Comparison of ENCODE assay signal across 21 cellular contexts in genomic region chr7:35420657-35421056, GRCh38.
DNase-seq lines count a peak whose midpoint lies in the region; ATAC-seq and TF ChIP-seq lines count a peak whose summit lies in the region.
"Had no signal": no experiment of that assay in that cellular context is flagged by ENCODE, and none has a peak within 500 bp of the region (broad histone marks: within the 10 kb centered on the region; RNA-seq: fewer than 3 reads in every experiment).

No MANE protein-coding gene starts in this region.

- 10 to 27% (median 12%) methylated on average over 4 of the region's 4 CpGs for WGBS in ovary, 3 donors

- no peaks in the 10 kb centered on the region for H3K36me3 ChIP-seq in Loucy (ENCODE audit: insufficient read depth, low read length)
- no peaks in the 10 kb centered on the region for H3K36me3 ChIP-seq in lower lobe of right lung
- H3K36me3 ChIP-seq in ovary, result no peaks in the 10 kb centered on the region
- H3K36me3 ChIP-seq: transverse colon had no signal

- TF ChIP-seq CTCF in Loucy (conservative IDR thresholded peaks at IDR 0.05; ENCODE audit: low read length), result no peak
- TF ChIP-seq CTCF in cardiac fibroblast (IDR thresholded peaks at IDR 0.05; ENCODE audit: low read depth, low read length), result no peak
- TF ChIP-seq CTCF in lower lobe of right lung (IDR thresholded peaks at IDR 0.05), result no peak
- TF ChIP-seq CTCF in ovary (IDR thresholded peaks at IDR 0.05), result no peak

- H2AFZ ChIP-seq in Loucy (ENCODE audit: low read length), result peak overlapping the region; percentile 40; the same call in 1 of the 2 replicates

- no peaks in the 10 kb centered on the region for H3F3A ChIP-seq in Loucy (ENCODE audit: low read depth)

- H3K27me3 ChIP-seq in Loucy (ENCODE audit: insufficient read depth, low read length, poor library complexity, severe bottlenecking) (no peaks in the 10 kb centered on the region), lower lobe of right lung (ENCODE audit: low read depth) (no peaks in the 10 kb centered on the region), ovary (no peaks in the 10 kb centered on the region)
- H3K27me3 ChIP-seq: transverse colon had no signal

- H3K4me1 ChIP-seq in Loucy (ENCODE audit: insufficient read depth, low read length, poor library complexity, severe bottlenecking) (no peaks in the 10 kb centered on the region), lower lobe of right lung (no peaks in the 10 kb centered on the region), ovary (ENCODE audit: insufficient read depth) (no peaks in the 10 kb centered on the region)
- H3K4me1 ChIP-seq: transverse colon had no signal

- H3K27ac ChIP-seq in lower lobe of right lung (no peak overlapping the region), ovary (no peak overlapping the region)
- H3K27ac ChIP-seq: epithelial cell of prostate, transverse colon had no signal

- intact Hi-C loops in lower lobe of right lung (cut with DNase I) (no loop called here), ovary (cut with DNase I) (no loop called here)

- H3K9me2 ChIP-seq in Loucy (replicated peaks; ENCODE audit: low read depth, low read length), result no peaks in the 10 kb centered on the region

- H3K9me3 ChIP-seq in Loucy (ENCODE audit: insufficient read depth, low read depth, low read length) (no peaks in the 10 kb centered on the region), lower lobe of right lung (no peaks in the 10 kb centered on the region), ovary (no peaks in the 10 kb centered on the region)
- H3K9me3 ChIP-seq: transverse colon had no signal

- no peak overlapping the region for H3K4me2 ChIP-seq in Loucy (ENCODE audit: low read depth, low read length, poor library complexity, severe bottlenecking)

- TF ChIP-seq EP300 in ovary (IDR thresholded peaks at IDR 0.05), result no peak

- no peak for TF ChIP-seq POLR2A in ovary (IDR thresholded peaks at IDR 0.05)

- in situ Hi-C loops in KBM-7 (cut with MboI; ENCODE audit: low pct_unique_long_range_greater_than_20kb, low sequenced_read_pairs), result no loop called here

- H3K79me2 ChIP-seq in Loucy (ENCODE audit: insufficient read depth, low read length), result no peaks in the 10 kb centered on the region

- H4K20me1 ChIP-seq in Loucy (ENCODE audit: insufficient read depth, low read length, poor library complexity, severe bottlenecking), result no peaks in the 10 kb centered on the region

- no peak for ATAC-seq in lower lobe of right lung
- ATAC-seq: activated CD8-positive, alpha-beta T cell treated with anti-CD3 and anti-CD28 coated beads, Interleukin-2, amount 10 ng/mL, durations not matched to agents 7 days and 5 days; stimulated activated naive B cell treated with anti-CD40 and anti-IgM and Interleukin-4, amounts not matched to agents 10 μg/mL and 1 μg/mL and 100 μg/mL, for 72 hours; WTC11 had no signal

- H3K4me3 ChIP-seq in Loucy (ENCODE audit: low read length, poor library complexity, severe bottlenecking) (no peak overlapping the region), cardiac fibroblast (replicated peaks in 1 of 2; ENCODE audit: low read depth in 2 of 2, low read length in 2 of 2) (no peak overlapping the region), lower lobe of right lung (peak overlapping the region; percentile 12), ovary (no peak overlapping the region)

- H3K9ac ChIP-seq in Loucy (ENCODE audit: low read depth, low read length, poor library complexity, severe bottlenecking), result no peak overlapping the region

- DNase-seq in Daoy (ENCODE audit: low read depth) (peak; percentile 28), cardiac fibroblast (ENCODE audit: low read depth in 2 of 2) (peak; percentile 11 to 31), lower lobe of right lung (no peak), NCI-H2029 (lab: John Stamatoyannopoulos, UW) (no peak), ovary (no peak), AML-193 (lab: John Stamatoyannopoulos, UW) (no peak), KBM-7 (no peak)
- DNase-seq: activated CD8-positive, alpha-beta T cell treated with anti-CD3 and anti-CD28 coated beads, Interleukin-2, amount 10 ng/mL, durations not matched to agents 7 days and 5 days; anterior cingulate cortex; C1 segment of cervical spinal cord; DMS 273 treated with DMSO at 0.1 percent for 48 hours; head of caudate nucleus; NCI-H1930; NCI-H510A; posterior cingulate gyrus; stimulated activated CD4-positive, alpha-beta T cell treated with anti-CD3 and anti-CD28 coated beads, Interleukin-12 subunit alpha, Interleukin-12 subunit beta, amount 100 ng/mL, for 4 hours; stimulated activated naive B cell treated with anti-CD40 and anti-IgM and Interleukin-4, amounts not matched to agents 10 μg/mL and 1 μg/mL and 100 μg/mL, for 72 hours; transverse colon had no signal

Comparison
In these comparisons a context has a peak if more than half of its experiments do, and no peak if none do; other contexts are left out.
1. DNase-seq: peak in Daoy (single experiment) and cardiac fibroblast (2 of 2); none in lower lobe of right lung (single experiment), NCI-H2029 (single experiment), ovary (0 of 5), AML-193 (0 of 2) and KBM-7 (single experiment).